Comparison of ENCODE assay signal across 8 cellular contexts in the genomic region with DNA sequence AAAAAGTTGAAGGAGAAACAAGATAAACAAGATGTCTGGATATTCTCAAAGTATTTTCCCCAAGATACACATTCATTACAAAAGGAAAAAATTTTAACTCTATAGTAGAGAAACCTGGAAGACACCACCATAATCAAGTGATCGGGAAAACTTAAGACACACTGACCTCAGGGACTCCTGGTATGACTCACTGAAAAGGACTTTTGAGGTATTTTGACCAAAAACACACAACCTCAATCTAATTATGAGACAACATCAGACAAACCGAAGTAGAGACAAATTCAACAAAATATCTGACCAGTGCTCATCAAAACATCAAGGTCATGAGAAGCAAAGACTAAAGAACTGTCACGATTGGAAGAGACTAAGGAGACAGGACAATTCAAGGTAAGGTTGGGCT. TPM values are rescaled to one million over a fixed set of nuclear protein-coding genes. Genes with fewer than 3 reads are reported as not detected.
A peak's percentile ranks its signal among the peaks of the same experiment; 100 is the strongest.
DNase-seq lines count a peak whose midpoint lies in the region; ATAC-seq, FAIRE-seq and TF ChIP-seq lines count a peak whose summit lies in the region.

No MANE protein-coding gene starts in this region.

- TF ChIP-seq POLR2A in GM12892 (IDR thresholded peaks at IDR 0.05; ENCODE audit: low read depth, low read length) = no peak

- H3K4me3 ChIP-seq in rectal smooth muscle tissue (ENCODE audit: low read length) = no peak overlapping the region

- H3K27me3 ChIP-seq in rectal smooth muscle tissue (ENCODE audit: control insufficient read depth, insufficient read depth, low read length) = no peaks in the 10 kb centered on the region

- ATAC-seq in HG03432 (IDR thresholded peaks at IDR 0.05; ENCODE audit: unreplicated experiment) = peak; percentile 47

- H3K36me3 ChIP-seq in rectal smooth muscle tissue (ENCODE audit: control insufficient read depth, insufficient read depth, low read length) = no peaks in the 10 kb centered on the region

- no peak for DNase-seq in GM12892 (ENCODE audit: insufficient read length)
- no peak for DNase-seq in caudate nucleus (lab: John Stamatoyannopoulos, UW)
- DNase-seq in DMS153 (lab: John Stamatoyannopoulos, UW) = no peak
- no peak for DNase-seq in NCI-H1694 treated with DMSO at 0.1 percent for 48 hours (lab: John Stamatoyannopoulos, UW)
- no peak for DNase-seq in GM10266 (ENCODE audit: extremely low spot score)
- DNase-seq in AG08395 (ENCODE audit: low spot score) = no peak

- peaks cover 24% of the 10 kb centered on the region for H3K4me1 ChIP-seq in rectal smooth muscle tissue (ENCODE audit: control insufficient read depth, insufficient read depth, low read length)

- TF ChIP-seq CTCF in GM10266 (IDR thresholded peaks at IDR 0.05; ENCODE audit: control insufficient read depth, insufficient read depth, low read depth, missing control alignments) = no peak

- H3K9ac ChIP-seq in rectal smooth muscle tissue (ENCODE audit: low read length) = no peak overlapping the region

- peak; percentile 73 for FAIRE-seq in GM12892 (lab: Jason Lieb, UNC)

- H3K27ac ChIP-seq in caudate nucleus (ENCODE audit: low read depth, low read length) (peak overlapping the region; percentile 42), rectal smooth muscle tissue (ENCODE audit: low read depth, low read length) (peak overlapping the region; percentile 54)

RNA-seq across cellular contexts. Expression of a gene that starts 34.7 kb away (rescaled TPM):
- polyA plus RNA-seq in GM12892 (2012; ENCODE audit: missing spikeins) = 14.6 TPM
